Comparison of ENCODE assay signal across 21 cellular contexts in the genomic region with DNA sequence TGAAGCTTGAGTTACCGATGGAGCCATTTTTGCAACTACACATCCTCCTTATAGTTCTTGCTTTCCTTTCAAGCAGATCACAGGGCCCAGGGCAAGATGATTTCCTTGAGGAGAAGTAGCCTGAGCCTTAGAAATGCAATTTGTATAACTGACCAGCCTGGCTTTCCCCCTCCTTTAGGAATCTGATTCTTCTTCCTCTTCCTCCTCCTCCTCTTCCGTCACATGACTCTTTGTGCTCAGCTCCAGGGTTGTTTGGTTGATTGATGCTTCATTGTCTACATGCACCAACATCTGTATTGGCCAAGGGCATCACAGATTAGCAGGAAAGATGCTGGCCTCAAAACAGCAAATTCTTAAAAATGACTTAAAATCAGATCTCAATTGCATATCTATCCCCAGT. TPM values are rescaled to one million over a fixed set of nuclear protein-coding genes. Genes with fewer than 3 reads are reported as not detected.
A peak's percentile ranks its signal among the peaks of the same experiment; 100 is the strongest.
DNase-seq lines count a peak whose midpoint lies in the region; ATAC-seq and TF ChIP-seq lines count a peak whose summit lies in the region.
"Had no signal": no experiment of that assay in that cellular context is flagged by ENCODE, and none has a peak within 500 bp of the region (broad histone marks: within the 10 kb centered on the region; RNA-seq: fewer than 3 reads in every experiment).

No MANE protein-coding gene starts in this region.

- H3K4me3 ChIP-seq in HEK293 (ENCODE audit: low read depth, low read length) = no peak overlapping the region
- H3K4me3 ChIP-seq: K562, MG63, suprapubic skin had no signal

- peaks cover 34% of the 10 kb centered on the region for H3K4me1 Mint-ChIP-seq in activated naive CD4-positive, alpha-beta T cell treated with anti-CD3 and anti-CD28 coated beads, Interleukin-2, amount 10 ng/mL, durations not matched to agents 7 days and 5 days
- peaks cover 28% of the 10 kb centered on the region for H3K4me1 Mint-ChIP-seq in activated naive CD8-positive, alpha-beta T cell treated with anti-CD3 and anti-CD28 coated beads, Interleukin-2, amount 10 ng/mL, durations not matched to agents 7 days and 5 days
- H3K4me1 Mint-ChIP-seq in osteocyte (ENCODE audit: unreplicated experiment) = peaks cover 16% of the 10 kb centered on the region

- no peaks in the 10 kb centered on the region for H3K27me3 Mint-ChIP-seq in activated naive CD4-positive, alpha-beta T cell treated with anti-CD3 and anti-CD28 coated beads, Interleukin-2, amount 10 ng/mL, durations not matched to agents 7 days and 5 days
- no peaks in the 10 kb centered on the region for H3K27me3 Mint-ChIP-seq in activated naive CD8-positive, alpha-beta T cell treated with anti-CD3 and anti-CD28 coated beads, Interleukin-2, amount 10 ng/mL, durations not matched to agents 7 days and 5 days
- no peaks in the 10 kb centered on the region for H3K27me3 Mint-ChIP-seq in osteocyte (ENCODE audit: unreplicated experiment)

- no peak for DNase-seq in activated naive CD4-positive, alpha-beta T cell treated with anti-CD3 and anti-CD28 coated beads, Interleukin-2, amount 10 ng/mL, durations not matched to agents 7 days and 5 days
- no peak for DNase-seq in activated naive CD4-positive, alpha-beta T cell treated with anti-CD3 and anti-CD28 coated beads, Interleukin-2, amount 50 U/mL, for 16 hours
- DNase-seq in activated naive CD8-positive, alpha-beta T cell treated with anti-CD3 and anti-CD28 coated beads, Interleukin-2, amount 10 ng/mL, durations not matched to agents 7 days and 5 days = no peak
- DNase-seq in osteocyte (ENCODE audit: extremely low spot score, unreplicated experiment) (peak; percentile 21), AG08396 (ENCODE audit: low spot score) (no peak), anterior cingulate cortex (lab: John Stamatoyannopoulos, UW) (no peak)
- DNase-seq: amygdala, cortex of kidney, DMS153, glutamatergic neuron, HCEC 1CT, left cardiac atrium, mesenchymal stem cell, MG63, NCI-H1436, NCI-H510A had no signal

- peak overlapping the region; percentile 40 for H3K27ac Mint-ChIP-seq in activated naive CD4-positive, alpha-beta T cell treated with anti-CD3 and anti-CD28 coated beads, Interleukin-2, amount 10 ng/mL, durations not matched to agents 7 days and 5 days
- peak overlapping the region; percentile 50 for H3K27ac Mint-ChIP-seq in activated naive CD8-positive, alpha-beta T cell treated with anti-CD3 and anti-CD28 coated beads, Interleukin-2, amount 10 ng/mL, durations not matched to agents 7 days and 5 days
- H3K27ac Mint-ChIP-seq in osteocyte (ENCODE audit: unreplicated experiment) = no peak overlapping the region

- TF ChIP-seq CTCF in HEK293 (tag by site-specific recombination; IDR thresholded peaks at IDR 0.05) = no peak
- TF ChIP-seq CTCF in osteocyte (IDR thresholded peaks at IDR 0.05) = no peak

- ATAC-seq in activated naive CD8-positive, alpha-beta T cell treated with anti-CD3 and anti-CD28 coated beads, Interleukin-2, amount 10 ng/mL, durations not matched to agents 7 days and 5 days (ENCODE audit: low read depth) = no peak
- no peak for ATAC-seq in HG02763 (IDR thresholded peaks at IDR 0.05; ENCODE audit: unreplicated experiment)
- ATAC-seq: K562, left cardiac atrium, Panc1 had no signal

- no peak overlapping the region for H3K4me3 Mint-ChIP-seq in activated naive CD4-positive, alpha-beta T cell treated with anti-CD3 and anti-CD28 coated beads, Interleukin-2, amount 10 ng/mL, durations not matched to agents 7 days and 5 days
- H3K4me3 Mint-ChIP-seq in activated naive CD8-positive, alpha-beta T cell treated with anti-CD3 and anti-CD28 coated beads, Interleukin-2, amount 10 ng/mL, durations not matched to agents 7 days and 5 days = no peak overlapping the region
- H3K4me3 Mint-ChIP-seq in osteocyte (ENCODE audit: unreplicated experiment) = no peak overlapping the region

- CTCF ChIA-PET in activated naive CD4-positive, alpha-beta T cell treated with anti-CD3 and anti-CD28 coated beads, Interleukin-2, amount 10 ng/mL, durations not matched to agents 7 days and 5 days (lab: Charles Lee) = no interaction called here
- CTCF ChIA-PET in HEK293 (lab: Yijun Ruan, JAX) = interaction anchor here (0.8 kb wide), 1 partner anchor 1175 kb away, joined by 3 read pairs; no protein-coding TSS in a partner anchor

- peaks cover 79% of the 10 kb centered on the region for H3K36me3 Mint-ChIP-seq in activated naive CD4-positive, alpha-beta T cell treated with anti-CD3 and anti-CD28 coated beads, Interleukin-2, amount 10 ng/mL, durations not matched to agents 7 days and 5 days
- H3K36me3 Mint-ChIP-seq in activated naive CD8-positive, alpha-beta T cell treated with anti-CD3 and anti-CD28 coated beads, Interleukin-2, amount 10 ng/mL, durations not matched to agents 7 days and 5 days = peaks cover 27% of the 10 kb centered on the region
- peaks cover 38% of the 10 kb centered on the region for H3K36me3 Mint-ChIP-seq in osteocyte (ENCODE audit: unreplicated experiment)

- no peaks in the 10 kb centered on the region for H3K9me3 ChIP-seq in HEK293 (ENCODE audit: control insufficient read depth, insufficient read depth, low read depth, low read length)
- H3K9me3 ChIP-seq: MG63, suprapubic skin had no signal

- H3K4me1 ChIP-seq in HEK293 (ENCODE audit: control insufficient read depth, insufficient read depth, low read length) = peaks cover 2% of the 10 kb centered on the region; the same call in 1 of the 2 replicates

- no peaks in the 10 kb centered on the region for H3K9me3 Mint-ChIP-seq in activated naive CD4-positive, alpha-beta T cell treated with anti-CD3 and anti-CD28 coated beads, Interleukin-2, amount 10 ng/mL, durations not matched to agents 7 days and 5 days
- H3K9me3 Mint-ChIP-seq in activated naive CD8-positive, alpha-beta T cell treated with anti-CD3 and anti-CD28 coated beads, Interleukin-2, amount 10 ng/mL, durations not matched to agents 7 days and 5 days = no peaks in the 10 kb centered on the region
- no peaks in the 10 kb centered on the region for H3K9me3 Mint-ChIP-seq in osteocyte (ENCODE audit: unreplicated experiment)

- H3K36me3 ChIP-seq in HEK293 (ENCODE audit: control insufficient read depth in 2 of 2, insufficient read depth in 1 of 2, low read length in 2 of 2) = peaks cover 72 to 93% of the 10 kb centered on the region in 2 experiments

- POLR2A ChIA-PET in HEK293 (lab: Yijun Ruan, JAX) = interaction anchor here (1.1 kb wide), 1 partner anchor 9 kb away, joined by 4 read pairs; no protein-coding TSS in a partner anchor
- POLR2A ChIA-PET in activated naive CD8-positive, alpha-beta T cell treated with anti-CD3 and anti-CD28 coated beads, Interleukin-2, amount 10 ng/mL, durations not matched to agents 7 days and 5 days (lab: Charles Lee) = no interaction called here

- no peak overlapping the region for H3K27ac ChIP-seq in HEK293 (ENCODE audit: extremely low read depth, low read depth, low read length)
- H3K27ac ChIP-seq: suprapubic skin had no signal

TF ChIP-seq in HEK293, 187 proteins besides CTCF, POLR2A, EP300 and RAD21:
- TF ChIP-seq ZBTB17 (tag by site-specific recombination; IDR thresholded peaks at IDR 0.05) (0 out of 2 replicates have a peak, but pooled peaks have one; percentile 15), ZNF24 (tag by site-specific recombination; IDR thresholded peaks at IDR 0.05) (no peak)
- TF ChIP-seq, protein P1, sequence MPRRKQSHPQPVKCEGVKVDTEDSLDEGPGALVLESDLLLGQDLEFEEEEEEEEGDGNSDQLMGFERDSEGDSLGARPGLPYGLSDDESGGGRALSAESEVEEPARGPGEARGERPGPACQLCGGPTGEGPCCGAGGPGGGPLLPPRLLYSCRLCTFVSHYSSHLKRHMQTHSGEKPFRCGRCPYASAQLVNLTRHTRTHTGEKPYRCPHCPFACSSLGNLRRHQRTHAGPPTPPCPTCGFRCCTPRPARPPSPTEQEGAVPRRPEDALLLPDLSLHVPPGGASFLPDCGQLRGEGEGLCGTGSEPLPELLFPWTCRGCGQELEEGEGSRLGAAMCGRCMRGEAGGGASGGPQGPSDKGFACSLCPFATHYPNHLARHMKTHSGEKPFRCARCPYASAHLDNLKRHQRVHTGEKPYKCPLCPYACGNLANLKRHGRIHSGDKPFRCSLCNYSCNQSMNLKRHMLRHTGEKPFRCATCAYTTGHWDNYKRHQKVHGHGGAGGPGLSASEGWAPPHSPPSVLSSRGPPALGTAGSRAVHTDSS (tag by site-specific recombination; IDR thresholded peaks at IDR 0.05) = peak; percentile 71; the same call in 1 of the 2 replicates

RNA-seq across cellular contexts. Expression of gene SNAPC5, which starts 3.3 kb away (rescaled TPM):
- 10 to 100 TPM; 32.4 to 33.7 TPM for total RNA-seq in activated naive CD8-positive, alpha-beta T cell treated with anti-CD3 and anti-CD28 coated beads, Interleukin-2, amount 10 ng/mL, durations not matched to agents 7 days and 5 days
- total RNA-seq in osteocyte = 20.8 and 24.8 TPM in 2 replicates

RNA-seq across cellular contexts. Expression of gene RPL4, which starts 10.4 kb away (rescaled TPM):
- 1,000 to 10,000 TPM; 2,522 to 2,542 TPM for total RNA-seq in activated naive CD8-positive, alpha-beta T cell treated with anti-CD3 and anti-CD28 coated beads, Interleukin-2, amount 10 ng/mL, durations not matched to agents 7 days and 5 days
- total RNA-seq in osteocyte = 2,560 and 2,646 TPM in 2 replicates

RNA-seq across cellular contexts. Expression of gene ZWILCH, which starts 10.9 kb away (rescaled TPM):
- total RNA-seq in activated naive CD8-positive, alpha-beta T cell treated with anti-CD3 and anti-CD28 coated beads, Interleukin-2, amount 10 ng/mL, durations not matched to agents 7 days and 5 days = 10 to 100 TPM; 28.1 to 28.7 TPM
- 13.7 and 13.8 TPM in 2 replicates for total RNA-seq in osteocyte
